2 cellular contexts compared by ENCODE assay signal in genomic region chr10:74683067-74683466, GRCh38.
A peak's percentile ranks its signal among the peaks of the same experiment; 100 is the strongest.
TF ChIP-seq lines count a peak whose summit lies in the region.

No MANE protein-coding gene starts in this region.

TF ChIP-seq in IMR-90, 13 proteins besides CTCF, POLR2A, EP300 and RAD21:
- TF ChIP-seq CEBPB (IDR thresholded peaks at IDR 0.05; ENCODE audit: low read depth, low read length) (peak; percentile 28; the same call in 1 of the 2 replicates), SMC3 (IDR thresholded peaks at IDR 0.05; ENCODE audit: low read depth, low read length) (no peak)

TF ChIP-seq in GM12878, 131 proteins besides CTCF, POLR2A, EP300 and RAD21:
- TF ChIP-seq CREM (IDR thresholded peaks at IDR 0.05; ENCODE audit: low read depth) (no peak), YY1 (IDR thresholded peaks at IDR 0.05; ENCODE audit: low read depth, low read length) (0 out of 2 replicates have a peak, but pooled peaks have one; percentile 15)
